In the genomic region with DNA sequence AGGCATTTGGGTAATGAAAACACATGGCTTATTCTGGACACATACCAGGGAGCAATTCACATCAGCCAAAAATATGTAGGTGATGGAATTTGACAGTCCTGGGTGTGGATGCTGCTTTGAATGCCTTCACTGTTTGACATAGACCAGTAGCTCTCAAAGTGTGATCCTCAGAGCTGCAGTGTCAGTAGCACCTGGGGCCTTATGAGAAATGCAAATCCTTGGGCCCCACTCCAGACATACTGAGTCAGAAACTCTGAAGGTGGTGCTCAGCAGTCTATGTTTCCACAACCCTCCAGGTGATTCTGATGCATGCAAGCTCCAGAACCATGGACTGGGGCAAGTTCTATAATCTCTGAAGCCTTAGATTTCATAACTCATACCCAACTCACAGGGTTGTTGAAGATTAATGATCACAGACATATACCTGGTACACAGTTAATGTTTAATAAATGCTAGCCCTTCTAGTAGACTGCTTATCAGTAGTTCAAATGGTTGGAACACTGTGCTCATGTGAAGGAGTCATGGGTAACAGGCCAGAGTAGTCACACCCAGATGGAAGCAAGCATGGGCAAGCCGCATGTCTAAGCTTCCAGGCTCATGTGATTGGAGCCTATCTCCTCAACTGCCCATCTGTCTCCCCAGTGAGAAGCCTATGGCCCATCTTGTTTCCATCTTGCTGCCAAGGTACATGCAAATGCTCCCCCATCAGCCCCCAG, we compare ENCODE assay signal across 19 cellular contexts.
DNase-seq lines count a peak whose midpoint lies in the region; ATAC-seq, FAIRE-seq and TF ChIP-seq lines count a peak whose summit lies in the region.
"Had no signal": no experiment of that assay in that cellular context is flagged by ENCODE, and none has a peak within 500 bp of the region (broad histone marks: within the 10 kb centered on the region; RNA-seq: fewer than 3 reads in every experiment).

No MANE protein-coding gene starts in this region.

- peak overlapping the region; percentile 53 for H3K27ac Mint-ChIP-seq in type B pancreatic cell
- H3K27ac Mint-ChIP-seq: GM23338 had no signal

- 24% methylated on average over 1 of the region's 1 CpG for WGBS in K562 (ENCODE audit: insufficient coverage, low coverage, missing lambda C conversion rate)

- no peaks in the 10 kb centered on the region for H3K36me3 Mint-ChIP-seq in type B pancreatic cell

- no peaks in the 10 kb centered on the region for H3K79me2 ChIP-seq in K562 (ENCODE audit: control insufficient read depth, insufficient read depth, low read length)

- CTCF ChIA-PET in K562 (lab: Yijun Ruan, JAX; ENCODE audit: low intra/inter-chr PET ratio) = no interaction called here

- in situ Hi-C loops in K562 (cut with MboI) = no loop called here

- H3K9me1 ChIP-seq in K562 (ENCODE audit: control insufficient read depth, insufficient read depth, low read length) = no peaks in the 10 kb centered on the region

- no peak overlapping the region for H3K4me3 ChIP-seq in K562
- H3K4me3 ChIP-seq: GM23338 had no signal

- H3K9ac ChIP-seq in K562 (ENCODE audit: insufficient read depth in 1 of 2, low read depth in 2 of 2, low read length in 2 of 2) = no peak overlapping the region

- intact Hi-C loops in K562 (cut with micrococcal nuclease) = no loop called here

- H3K9me3 Mint-ChIP-seq in type B pancreatic cell = no peaks in the 10 kb centered on the region

- no peak for FAIRE-seq in K562 (lab: Jason Lieb, UNC)

- DNase-seq in K562 (ENCODE audit: extremely low read depth in 1 of 4, low spot score in 3 of 4) (no peak), kidney tubule cell (ENCODE audit: low spot score) (peak; percentile 26), type B pancreatic cell (ENCODE audit: extremely low spot score, unreplicated experiment) (no peak), NCI-H187 (lab: John Stamatoyannopoulos, UW) (no peak), NCI-H2107 (lab: John Stamatoyannopoulos, UW) (no peak), NCI-H1105 (lab: John Stamatoyannopoulos, UW) (no peak)
- DNase-seq: AML-193, DMS 273 treated with DMSO at 0.1 percent for 48 hours, DND-41, KBM-7, MV-4-11, NCI-H1417, NCI-H1930, NCI-H345, NCI-H526 had no signal

- H2AFZ ChIP-seq in K562 (ENCODE audit: low read depth, low read length) = no peak overlapping the region
- H2AFZ ChIP-seq: GM23338 had no signal

- TF ChIP-seq CTCF in K562 (IDR thresholded peaks at IDR 0.05 in 2 of 3, conservative IDR thresholded peaks at IDR 0.05 in 1 of 3; ENCODE audit: insufficient read depth in 2 of 3, low read depth in 1 of 3, low read length in 3 of 3) (no peak), type B pancreatic cell (conservative IDR thresholded peaks at IDR 0.05) (no peak)

- TF ChIP-seq EP300 in K562 (IDR thresholded peaks at IDR 0.05; ENCODE audit: low read length) = no peak

- no TSS peak for BruUV-seq in K562 (replicated peaks; lab: Mats Ljungman, UMichigan)

- H3K9me3 ChIP-seq in K562 (replicated peaks; ENCODE audit: control insufficient read depth, insufficient read depth, low read depth, low read length) = no peaks in the 10 kb centered on the region

- H3K36me3 ChIP-seq in K562 (ENCODE audit: control insufficient read depth, insufficient read depth, low read length) = no peaks in the 10 kb centered on the region

- H3K27ac ChIP-seq in K562 (ENCODE audit: extremely low read depth, low read depth, low read length) = no peak overlapping the region
- H3K27ac ChIP-seq: C4-2B had no signal

- no peaks in the 10 kb centered on the region for H3K27me3 Mint-ChIP-seq in type B pancreatic cell

- no peak for TF ChIP-seq RAD21 in K562 (CRISPR knock-in tag; conservative IDR thresholded peaks at IDR 0.05 in 1 of 2, IDR thresholded peaks at IDR 0.05 in 1 of 2)

- ATAC-seq in GM19351 (IDR thresholded peaks at IDR 0.05; ENCODE audit: unreplicated experiment) = peak; percentile 55
- no peak for ATAC-seq in K562
- ATAC-seq: GM23338, HCT116 had no signal

- H3K4me1 ChIP-seq in K562 (replicated peaks in 1 of 2; ENCODE audit: control insufficient read depth in 2 of 2, insufficient read depth in 2 of 2, low read length in 2 of 2) = no peaks in the 10 kb centered on the region

- no peaks in the 10 kb centered on the region for H4K20me1 ChIP-seq in K562 (replicated peaks; ENCODE audit: control insufficient read depth, insufficient read depth, low read length)

- H3K27me3 ChIP-seq in K562 (ENCODE audit: control insufficient read depth in 2 of 2, insufficient read depth in 2 of 2, low read length in 2 of 2) = no peaks in the 10 kb centered on the region

- no peak overlapping the region for H3K4me3 Mint-ChIP-seq in type B pancreatic cell
- H3K4me3 Mint-ChIP-seq: GM23338 had no signal

- peaks cover 27% of the 10 kb centered on the region for H3K4me1 Mint-ChIP-seq in type B pancreatic cell (ENCODE audit: unreplicated experiment)
- H3K4me1 Mint-ChIP-seq: GM23338 had no signal

- POLR2A ChIA-PET in K562 (lab: Yijun Ruan, JAX) = interaction anchor here (1.0 kb wide), 1 partner anchor 10 kb away, joined by 3 read pairs; no protein-coding TSS in a partner anchor

- no peak overlapping the region for H3K4me2 ChIP-seq in K562 (ENCODE audit: insufficient read depth, low read length)
- H3K4me2 ChIP-seq: GM23338 had no signal

- TF ChIP-seq POLR2A in K562 (conservative IDR thresholded peaks at IDR 0.05) = no peak

TF ChIP-seq in K562, 482 proteins besides CTCF, POLR2A, EP300 and RAD21:
- TF ChIP-seq RCOR1 (IDR thresholded peaks at IDR 0.05; ENCODE audit: borderline replicate concordance in 1 of 2, low read depth in 2 of 2, low read length in 2 of 2) (no peak), HSF4 (CRISPR knock-in tag; IDR thresholded peaks at IDR 0.05; ENCODE audit: borderline replicate concordance) (no peak), SIN3A (IDR thresholded peaks at IDR 0.05; ENCODE audit: borderline replicate concordance in 2 of 2, control insufficient read depth in 1 of 2, low read depth in 2 of 2, low read length in 2 of 2) (no peak), MTA3 (IDR thresholded peaks at IDR 0.05; ENCODE audit: borderline replicate concordance) (no peak), CHD1 (IDR thresholded peaks at IDR 0.05; ENCODE audit: low read length) (no peak), ZBTB17 (CRISPR knock-in tag; IDR thresholded peaks at IDR 0.05) (peak; percentile 86), SNIP1 (IDR thresholded peaks at IDR 0.05; ENCODE audit: low read depth) (no peak)
TF ChIP-seq in K562: peak in this region for 1.
